ENCODE assay signal across 1 cellular context in the genomic region with DNA sequence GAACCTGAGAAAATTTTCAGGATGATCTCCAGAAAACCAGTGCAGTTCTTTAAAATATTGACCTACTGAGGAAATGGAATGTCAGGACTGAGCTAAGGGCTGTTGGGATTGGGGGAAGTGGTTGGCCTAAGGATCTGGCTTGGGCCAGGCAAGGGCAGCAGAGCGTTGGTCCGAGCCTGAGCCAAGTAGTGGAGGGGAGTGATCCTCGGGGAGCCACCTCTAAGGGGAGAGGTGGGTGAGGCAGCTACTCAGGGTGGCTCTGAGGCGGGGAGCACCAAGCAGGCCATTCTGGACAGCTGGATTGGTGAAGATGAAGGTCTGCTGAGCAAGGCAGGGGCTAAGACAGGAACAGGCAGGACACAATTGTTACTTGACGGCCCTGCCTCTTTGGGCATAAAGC.
TF ChIP-seq lines count a peak whose summit lies in the region.

No MANE protein-coding gene starts in this region.

TF ChIP-seq in GM12878, 131 proteins besides CTCF, POLR2A, EP300 and RAD21:
- TF ChIP-seq RELA (IDR thresholded peaks at IDR 0.05; ENCODE audit: borderline replicate concordance, partially characterized antibody), result no peak
- TF ChIP-seq, protein P1, sequence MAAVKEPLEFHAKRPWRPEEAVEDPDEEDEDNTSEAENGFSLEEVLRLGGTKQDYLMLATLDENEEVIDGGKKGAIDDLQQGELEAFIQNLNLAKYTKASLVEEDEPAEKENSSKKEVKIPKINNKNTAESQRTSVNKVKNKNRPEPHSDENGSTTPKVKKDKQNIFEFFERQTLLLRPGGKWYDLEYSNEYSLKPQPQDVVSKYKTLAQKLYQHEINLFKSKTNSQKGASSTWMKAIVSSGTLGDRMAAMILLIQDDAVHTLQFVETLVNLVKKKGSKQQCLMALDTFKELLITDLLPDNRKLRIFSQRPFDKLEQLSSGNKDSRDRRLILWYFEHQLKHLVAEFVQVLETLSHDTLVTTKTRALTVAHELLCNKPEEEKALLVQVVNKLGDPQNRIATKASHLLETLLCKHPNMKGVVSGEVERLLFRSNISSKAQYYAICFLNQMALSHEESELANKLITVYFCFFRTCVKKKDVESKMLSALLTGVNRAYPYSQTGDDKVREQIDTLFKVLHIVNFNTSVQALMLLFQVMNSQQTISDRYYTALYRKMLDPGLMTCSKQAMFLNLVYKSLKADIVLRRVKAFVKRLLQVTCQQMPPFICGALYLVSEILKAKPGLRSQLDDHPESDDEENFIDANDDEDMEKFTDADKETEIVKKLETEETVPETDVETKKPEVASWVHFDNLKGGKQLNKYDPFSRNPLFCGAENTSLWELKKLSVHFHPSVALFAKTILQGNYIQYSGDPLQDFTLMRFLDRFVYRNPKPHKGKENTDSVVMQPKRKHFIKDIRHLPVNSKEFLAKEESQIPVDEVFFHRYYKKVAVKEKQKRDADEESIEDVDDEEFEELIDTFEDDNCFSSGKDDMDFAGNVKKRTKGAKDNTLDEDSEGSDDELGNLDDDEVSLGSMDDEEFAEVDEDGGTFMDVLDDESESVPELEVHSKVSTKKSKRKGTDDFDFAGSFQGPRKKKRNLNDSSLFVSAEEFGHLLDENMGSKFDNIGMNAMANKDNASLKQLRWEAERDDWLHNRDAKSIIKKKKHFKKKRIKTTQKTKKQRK (IDR thresholded peaks at IDR 0.05; ENCODE audit: low read depth, low read length), result no peak
- no peak for TF ChIP-seq DPF2 (IDR thresholded peaks at IDR 0.05)
- TF ChIP-seq, protein P2, sequence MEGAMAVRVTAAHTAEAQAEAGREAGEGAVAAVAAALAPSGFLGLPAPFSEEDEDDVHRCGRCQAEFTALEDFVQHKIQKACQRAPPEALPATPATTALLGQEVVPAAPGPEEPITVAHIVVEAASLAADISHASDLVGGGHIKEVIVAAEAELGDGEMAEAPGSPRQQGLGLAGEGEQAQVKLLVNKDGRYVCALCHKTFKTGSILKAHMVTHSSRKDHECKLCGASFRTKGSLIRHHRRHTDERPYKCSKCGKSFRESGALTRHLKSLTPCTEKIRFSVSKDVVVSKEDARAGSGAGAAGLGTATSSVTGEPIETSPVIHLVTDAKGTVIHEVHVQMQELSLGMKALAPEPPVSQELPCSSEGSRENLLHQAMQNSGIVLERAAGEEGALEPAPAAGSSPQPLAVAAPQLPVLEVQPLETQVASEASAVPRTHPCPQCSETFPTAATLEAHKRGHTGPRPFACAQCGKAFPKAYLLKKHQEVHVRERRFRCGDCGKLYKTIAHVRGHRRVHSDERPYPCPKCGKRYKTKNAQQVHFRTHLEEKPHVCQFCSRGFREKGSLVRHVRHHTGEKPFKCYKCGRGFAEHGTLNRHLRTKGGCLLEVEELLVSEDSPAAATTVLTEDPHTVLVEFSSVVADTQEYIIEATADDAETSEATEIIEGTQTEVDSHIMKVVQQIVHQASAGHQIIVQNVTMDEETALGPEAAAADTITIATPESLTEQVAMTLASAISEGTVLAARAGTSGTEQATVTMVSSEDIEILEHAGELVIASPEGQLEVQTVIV (IDR thresholded peaks at IDR 0.05; ENCODE audit: borderline replicate concordance, partially characterized antibody), result no peak
TF ChIP-seq in GM12878: peak in this region for 0.
